8 cellular contexts compared by ENCODE assay signal in the genomic region with DNA sequence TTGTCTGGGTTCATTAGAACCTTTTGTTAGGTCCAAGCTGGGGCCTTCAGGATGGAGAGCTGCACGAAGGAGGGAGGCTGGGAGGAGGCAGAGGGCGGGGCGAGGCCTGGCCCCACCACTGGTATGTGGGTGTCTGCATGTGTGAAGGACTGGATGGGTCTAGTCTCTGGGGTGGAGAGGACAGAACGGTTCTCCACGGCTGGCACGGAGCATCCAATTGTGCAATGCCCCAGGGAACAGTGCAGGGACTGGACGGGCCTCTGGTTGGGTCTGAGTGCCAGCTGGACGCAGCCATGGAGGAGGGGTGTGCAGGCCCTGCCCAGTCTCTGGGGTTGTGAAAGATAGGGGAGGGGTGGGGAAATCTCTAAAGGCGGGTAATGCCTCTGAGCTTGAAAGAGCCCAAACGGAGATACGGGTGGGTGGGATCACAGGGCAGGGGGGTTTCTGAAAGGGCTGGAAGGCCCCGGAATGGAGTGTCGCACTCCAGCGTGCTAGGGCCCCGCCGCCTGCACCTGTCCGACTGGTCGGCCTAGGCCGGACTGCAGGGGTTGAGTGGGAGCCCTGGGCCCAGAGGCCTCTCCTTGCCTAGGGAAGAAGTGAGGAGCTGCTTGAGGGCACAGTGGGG. TPM values are rescaled to one million over a fixed set of nuclear protein-coding genes. Genes with fewer than 3 reads are reported as not detected.
DNase-seq lines count a peak whose midpoint lies in the region; ATAC-seq and TF ChIP-seq lines count a peak whose summit lies in the region.

No MANE protein-coding gene starts in this region.

- H3K4me1 ChIP-seq in HCT116 (ENCODE audit: control insufficient read depth in 1 of 2, insufficient read depth in 2 of 2, low read length in 2 of 2) (peaks cover 19 to 45% of the 10 kb centered on the region in 2 experiments), right lobe of liver (peaks cover 0 to 33% (median 8%) of the 10 kb centered on the region in 4 donors), testis (peaks cover 8% of the 10 kb centered on the region)

- WGBS in right lobe of liver (ENCODE audit: insufficient coverage, low coverage, low lambda C conversion rate, missing lambda C conversion rate) = 6% methylated on average over 6 of the region's 19 CpGs
- WGBS in testis, 2 donors = 36 to 61% methylated on average over 15 to 19 of the region's 19 CpGs

- TF ChIP-seq POLR2A in HCT116 (IDR thresholded peaks at IDR 0.05; ENCODE audit: borderline replicate concordance, extremely low read depth, insufficient read depth, insufficient read length) (no peak), right lobe of liver (IDR thresholded peaks at IDR 0.05) (no peak), testis (IDR thresholded peaks at IDR 0.05) (no peak)

- H2AFZ ChIP-seq in HCT116 (ENCODE audit: low read depth, low read length, poor library complexity, severe bottlenecking) = no peak overlapping the region

- H3K4me3 ChIP-seq in HCT116 (replicated peaks in 1 of 2; ENCODE audit: low read depth in 1 of 2, low read length in 2 of 2) = peak overlapping the region; percentile 94
- H3K4me3 ChIP-seq in right lobe of liver = peak overlapping the region; percentile 66 to 79 (median 77)
- H3K4me3 ChIP-seq in testis = no peak overlapping the region

- no peaks in the 10 kb centered on the region for H3K9me2 ChIP-seq in HCT116 (ENCODE audit: insufficient read depth)

- H3K4me2 ChIP-seq in HCT116 (ENCODE audit: low read length) = peak overlapping the region; percentile 98

- DNase-seq in HCT116 (ENCODE audit: low read depth, low spot score) (no peak), dedifferentiated amniotic fluid mesenchymal stem cell (ENCODE audit: extremely low spot score) (peak; percentile 72), right lobe of liver (peak; percentile 92 to 99 (median 97)), testis (peak; percentile 63), DMS53 treated with DMSO at 0.1 percent for 48 hours (lab: John Stamatoyannopoulos, UW; ENCODE audit: unreplicated experiment) (no peak), DMS 273 (lab: John Stamatoyannopoulos, UW; ENCODE audit: unreplicated experiment) (no peak), inferior parietal cortex (ENCODE audit: extremely low spot score) (no peak)

- POLR2A ChIA-PET in HCT116 (lab: Charles Lee) = interaction anchor here (1.0 to 1.6 kb wide), 4 partner anchors 17 to 319 kb away, joined by 3 to 5 read pairs (median 4); a partner anchor contains a TSS

- no peaks in the 10 kb centered on the region for H3K27me3 ChIP-seq in HCT116 (ENCODE audit: insufficient read depth, low read length)
- H3K27me3 ChIP-seq in right lobe of liver = no peaks in the 10 kb centered on the region
- H3K27me3 ChIP-seq in testis = no peaks in the 10 kb centered on the region

- intact Hi-C loops in HCT116 (cut with micrococcal nuclease) = no loop called here
- intact Hi-C loops in right lobe of liver (cut with DNase I) = no loop called here
- intact Hi-C loops in testis (cut with DNase I; ENCODE audit: low total_unique reads) = no loop called here

- peak overlapping the region; percentile 80; the same call in 1 of the 2 replicates for H3K27ac ChIP-seq in HCT116 (ENCODE audit: low read depth, low read length)
- H3K27ac ChIP-seq in right lobe of liver = peak overlapping the region in 2 of 3 donors; percentile 69 to 75
- H3K27ac ChIP-seq in testis = peak overlapping the region in 1 of 2 donors; percentile 8

- TF ChIP-seq CTCF in HCT116 (IDR thresholded peaks at IDR 0.05 in 2 of 3, conservative IDR thresholded peaks at IDR 0.05 in 1 of 3; ENCODE audit: borderline replicate concordance in 1 of 3, insufficient read depth in 1 of 3, low read depth in 2 of 3, low read length in 2 of 3) (no peak), right lobe of liver (IDR thresholded peaks at IDR 0.05) (no peak), testis (IDR thresholded peaks at IDR 0.05) (no peak)

- RAD21 ChIA-PET in HCT116 (lab: Charles Lee; ENCODE audit: low non-redundant PET in 1 of 2, low total read pairs in 2 of 2, uncharacterized antibody in 2 of 2, unreplicated experiment in 2 of 2) = no interaction called here

- CTCF ChIA-PET in HCT116 (lab: Charles Lee) = no interaction called here

- H4K20me1 ChIP-seq in HCT116 (ENCODE audit: insufficient read depth) = no peaks in the 10 kb centered on the region

- BruUV-seq in HCT116 (replicated peaks; lab: Mats Ljungman, UMichigan) = no TSS peak

- TF ChIP-seq RAD21 in HCT116 (IDR thresholded peaks at IDR 0.05; ENCODE audit: low read depth) = no peak

- peak overlapping the region; percentile 77; the same call in 1 of the 2 replicates for H3K9ac ChIP-seq in HCT116 (ENCODE audit: low read length)

- no peaks in the 10 kb centered on the region for H3K36me3 ChIP-seq in HCT116 (ENCODE audit: control insufficient read depth in 1 of 2, insufficient read depth in 2 of 2, low read length in 2 of 2)
- H3K36me3 ChIP-seq in right lobe of liver = no peaks in the 10 kb centered on the region
- no peaks in the 10 kb centered on the region for H3K36me3 ChIP-seq in testis (ENCODE audit: low read depth, missing control alignments)

- ATAC-seq in HCT116 (no peak), right lobe of liver (peak; percentile 68 to 80 (median 79)), HG03139 (IDR thresholded peaks at IDR 0.05; ENCODE audit: unreplicated experiment) (no peak)

- no peaks in the 10 kb centered on the region for H3K9me3 ChIP-seq in HCT116 (ENCODE audit: control insufficient read depth in 1 of 2, insufficient read depth in 1 of 2, low read depth in 1 of 2, low read length in 2 of 2)
- H3K9me3 ChIP-seq in right lobe of liver = no peaks in the 10 kb centered on the region
- H3K9me3 ChIP-seq in testis = no peaks in the 10 kb centered on the region

- no peaks in the 10 kb centered on the region; the same call in 1 of the 2 replicates for H3K79me2 ChIP-seq in HCT116 (ENCODE audit: insufficient read depth, low read length)

TF ChIP-seq in HCT116, 20 proteins besides CTCF, POLR2A, EP300 and RAD21:
- TF ChIP-seq EZH2 (IDR thresholded peaks at IDR 0.05) = no peak
- TF ChIP-seq, protein P1, sequence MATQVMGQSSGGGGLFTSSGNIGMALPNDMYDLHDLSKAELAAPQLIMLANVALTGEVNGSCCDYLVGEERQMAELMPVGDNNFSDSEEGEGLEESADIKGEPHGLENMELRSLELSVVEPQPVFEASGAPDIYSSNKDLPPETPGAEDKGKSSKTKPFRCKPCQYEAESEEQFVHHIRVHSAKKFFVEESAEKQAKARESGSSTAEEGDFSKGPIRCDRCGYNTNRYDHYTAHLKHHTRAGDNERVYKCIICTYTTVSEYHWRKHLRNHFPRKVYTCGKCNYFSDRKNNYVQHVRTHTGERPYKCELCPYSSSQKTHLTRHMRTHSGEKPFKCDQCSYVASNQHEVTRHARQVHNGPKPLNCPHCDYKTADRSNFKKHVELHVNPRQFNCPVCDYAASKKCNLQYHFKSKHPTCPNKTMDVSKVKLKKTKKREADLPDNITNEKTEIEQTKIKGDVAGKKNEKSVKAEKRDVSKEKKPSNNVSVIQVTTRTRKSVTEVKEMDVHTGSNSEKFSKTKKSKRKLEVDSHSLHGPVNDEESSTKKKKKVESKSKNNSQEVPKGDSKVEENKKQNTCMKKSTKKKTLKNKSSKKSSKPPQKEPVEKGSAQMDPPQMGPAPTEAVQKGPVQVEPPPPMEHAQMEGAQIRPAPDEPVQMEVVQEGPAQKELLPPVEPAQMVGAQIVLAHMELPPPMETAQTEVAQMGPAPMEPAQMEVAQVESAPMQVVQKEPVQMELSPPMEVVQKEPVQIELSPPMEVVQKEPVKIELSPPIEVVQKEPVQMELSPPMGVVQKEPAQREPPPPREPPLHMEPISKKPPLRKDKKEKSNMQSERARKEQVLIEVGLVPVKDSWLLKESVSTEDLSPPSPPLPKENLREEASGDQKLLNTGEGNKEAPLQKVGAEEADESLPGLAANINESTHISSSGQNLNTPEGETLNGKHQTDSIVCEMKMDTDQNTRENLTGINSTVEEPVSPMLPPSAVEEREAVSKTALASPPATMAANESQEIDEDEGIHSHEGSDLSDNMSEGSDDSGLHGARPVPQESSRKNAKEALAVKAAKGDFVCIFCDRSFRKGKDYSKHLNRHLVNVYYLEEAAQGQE (IDR thresholded peaks at IDR 0.05; ENCODE audit: low read depth) = no peak
- no peak for TF ChIP-seq TCF7L2 (IDR thresholded peaks at IDR 0.05; ENCODE audit: borderline replicate concordance, extremely low read depth, insufficient read depth, insufficient read length)
- TF ChIP-seq, protein P2, sequence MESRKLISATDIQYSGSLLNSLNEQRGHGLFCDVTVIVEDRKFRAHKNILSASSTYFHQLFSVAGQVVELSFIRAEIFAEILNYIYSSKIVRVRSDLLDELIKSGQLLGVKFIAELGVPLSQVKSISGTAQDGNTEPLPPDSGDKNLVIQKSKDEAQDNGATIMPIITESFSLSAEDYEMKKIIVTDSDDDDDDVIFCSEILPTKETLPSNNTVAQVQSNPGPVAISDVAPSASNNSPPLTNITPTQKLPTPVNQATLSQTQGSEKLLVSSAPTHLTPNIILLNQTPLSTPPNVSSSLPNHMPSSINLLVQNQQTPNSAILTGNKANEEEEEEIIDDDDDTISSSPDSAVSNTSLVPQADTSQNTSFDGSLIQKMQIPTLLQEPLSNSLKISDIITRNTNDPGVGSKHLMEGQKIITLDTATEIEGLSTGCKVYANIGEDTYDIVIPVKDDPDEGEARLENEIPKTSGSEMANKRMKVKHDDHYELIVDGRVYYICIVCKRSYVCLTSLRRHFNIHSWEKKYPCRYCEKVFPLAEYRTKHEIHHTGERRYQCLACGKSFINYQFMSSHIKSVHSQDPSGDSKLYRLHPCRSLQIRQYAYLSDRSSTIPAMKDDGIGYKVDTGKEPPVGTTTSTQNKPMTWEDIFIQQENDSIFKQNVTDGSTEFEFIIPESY (IDR thresholded peaks at IDR 0.05; ENCODE audit: extremely low read depth, insufficient replicate concordance, low read length) = no peak

RNA-seq across cellular contexts. Expression of a gene that starts 1.6 kb away (rescaled TPM):
- total RNA-seq in HCT116 (2021; ENCODE audit: unreplicated experiment) (56.4 TPM), right lobe of liver (10 to 100 TPM in 4 of 6 experiments, 1 to 10 TPM in 2; 6.9 to 23.8 (median 14.4) TPM), testis (1 to 10 TPM; 5.4 to 6.1 TPM)
- 55.1 and 61.6 TPM in 2 replicates for polyA plus RNA-seq in HCT116 (2012)
- polyA plus RNA-seq in testis (ENCODE audit: insufficient read depth, low read depth, low replicate concordance) = 6.8 TPM

RNA-seq across cellular contexts. Expression of a gene that starts 22.8 kb away (rescaled TPM):
- 0.27 TPM for total RNA-seq in HCT116 (2021; ENCODE audit: unreplicated experiment)
- polyA plus RNA-seq in HCT116 (2012) = 0.17 and 0.20 TPM in 2 replicates
- 1 to 10 TPM in 1 of 6 experiments, under 1 TPM in 4, not detected in 1; 0.09 to 1.1 (median 0.60) TPM for total RNA-seq in right lobe of liver
- total RNA-seq in testis = 1 to 10 TPM; 1.2 to 2.9 TPM
- polyA plus RNA-seq in testis (ENCODE audit: insufficient read depth, low read depth, low replicate concordance) = 0.73 TPM

Comparison
In these comparisons a context has a peak if more than half of its experiments do, and no peak if none do; other contexts are left out.
1. ATAC-seq: peak in right lobe of liver (4 of 4); none in HCT116 (single experiment) and HG03139 (single experiment).
2. DNase-seq: peak in dedifferentiated amniotic fluid mesenchymal stem cell (single experiment), right lobe of liver (3 of 3) and testis (single experiment); none in HCT116 (single experiment), DMS53 treated with DMSO at 0.1 percent for 48 hours (single experiment), DMS 273 (single experiment) and inferior parietal cortex (single experiment).
3. H3K4me3 ChIP-seq: peak in HCT116 (2 of 2) and right lobe of liver (3 of 3); none in testis (0 of 2).